8 cellular contexts compared by ENCODE assay signal in the genomic region with DNA sequence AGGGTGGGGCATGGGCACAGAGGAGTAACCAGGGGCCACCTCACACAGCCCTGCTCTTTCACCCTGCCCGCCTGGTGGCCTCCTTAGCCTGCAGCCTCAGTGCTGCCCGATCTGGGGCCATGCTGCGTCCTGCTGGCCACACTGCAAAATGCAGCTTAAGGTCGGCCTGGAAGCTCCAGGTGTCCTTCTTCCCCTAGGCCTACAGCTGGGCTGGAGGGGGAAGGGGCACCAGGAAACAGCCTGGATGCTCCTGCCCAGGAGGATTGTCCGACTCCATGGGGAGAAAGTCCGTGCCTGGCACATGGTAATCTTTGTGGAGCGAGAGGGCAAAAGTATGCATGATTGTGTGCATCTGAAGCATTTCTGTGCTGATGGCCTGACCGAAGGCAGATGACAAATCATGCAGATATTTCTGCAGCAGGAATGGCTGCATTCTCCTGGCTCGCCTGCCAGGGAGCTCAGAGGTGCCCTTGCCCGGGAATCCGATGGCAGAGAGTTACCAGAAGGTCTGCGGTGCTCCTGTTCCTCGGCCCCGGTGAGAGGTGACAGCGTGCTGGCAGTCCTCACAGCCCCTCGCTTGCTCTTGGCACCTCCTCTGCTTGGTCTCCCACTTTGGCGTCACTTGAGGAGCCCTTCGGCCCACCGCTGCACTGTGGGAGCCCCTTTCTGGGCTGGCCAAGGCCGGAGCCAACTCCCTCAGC. TPM values are rescaled to one million over a fixed set of nuclear protein-coding genes. Genes with fewer than 3 reads are reported as not detected.
DNase-seq lines count a peak whose midpoint lies in the region; ATAC-seq and TF ChIP-seq lines count a peak whose summit lies in the region.

No MANE protein-coding gene starts in this region.

- no peaks in the 10 kb centered on the region for H3K9me3 Mint-ChIP-seq in activated T-cell treated with anti-CD3 and anti-CD28 coated beads, Interleukin-2, amount 50 U/mL, for 24 hours
- H3K9me3 Mint-ChIP-seq in neural progenitor cell = peaks cover 7% of the 10 kb centered on the region

- no peaks in the 10 kb centered on the region for H3K27me3 ChIP-seq in neural progenitor cell

- H2AFZ ChIP-seq in neural progenitor cell (replicated peaks) = no peak overlapping the region

- H3K27me3 Mint-ChIP-seq in activated T-cell treated with anti-CD3 and anti-CD28 coated beads, Interleukin-2, amount 50 U/mL, for 24 hours = no peaks in the 10 kb centered on the region
- peaks cover 6% of the 10 kb centered on the region for H3K27me3 Mint-ChIP-seq in neural progenitor cell (ENCODE audit: insufficient read depth, low read depth)

- no peaks in the 10 kb centered on the region for H3K36me3 Mint-ChIP-seq in activated T-cell treated with anti-CD3 and anti-CD28 coated beads, Interleukin-2, amount 50 U/mL, for 24 hours (ENCODE audit: low read depth)
- H3K36me3 Mint-ChIP-seq in neural progenitor cell = no peaks in the 10 kb centered on the region

- H3K4me3 ChIP-seq in neural progenitor cell = no peak overlapping the region
- H3K4me3 ChIP-seq in coronary artery = no peak overlapping the region

- peaks cover 22% of the 10 kb centered on the region for H3K4me1 Mint-ChIP-seq in activated T-cell treated with anti-CD3 and anti-CD28 coated beads, Interleukin-2, amount 50 U/mL, for 24 hours (ENCODE audit: low read depth)
- peaks cover 22% of the 10 kb centered on the region for H3K4me1 Mint-ChIP-seq in neural progenitor cell

- no peaks in the 10 kb centered on the region for H3K36me3 ChIP-seq in neural progenitor cell

- H3K9ac ChIP-seq in neural progenitor cell = no peak overlapping the region

- no peaks in the 10 kb centered on the region for H3K79me2 ChIP-seq in neural progenitor cell (ENCODE audit: low read depth)

- H3K4me2 ChIP-seq in neural progenitor cell = no peak overlapping the region

- peak; percentile 56 for TF ChIP-seq CTCF in neural progenitor cell (IDR thresholded peaks at IDR 0.05)
- TF ChIP-seq CTCF in coronary artery (IDR thresholded peaks at IDR 0.05) = no peak

- no peaks in the 10 kb centered on the region for H3F3A ChIP-seq in neural progenitor cell (ENCODE audit: low read depth)

- DNase-seq in activated T-cell treated with anti-CD3 and anti-CD28 coated beads, Interleukin-2, amount 50 U/mL, for 24 hours = peak; percentile 35
- no peak for DNase-seq in activated T-cell treated with anti-CD3 and anti-CD28 coated beads, Interleukin-2, amount 50 U/mL, for 1 hour
- peak; percentile 29 for DNase-seq in NCI-H460 (ENCODE audit: extremely low read depth, low read depth)
- DNase-seq in dermis blood vessel endothelial cell = peak; percentile 64
- peak; percentile 67 for DNase-seq in neural progenitor cell (ENCODE audit: low spot score)
- DNase-seq in coronary artery (ENCODE audit: low spot score) = no peak

- no peak overlapping the region for H3K27ac ChIP-seq in neural progenitor cell
- H3K27ac ChIP-seq in coronary artery = no peak overlapping the region

- H3K4me1 ChIP-seq in neural progenitor cell = peaks cover 13% of the 10 kb centered on the region

- ATAC-seq in HG02938 (IDR thresholded peaks at IDR 0.05; ENCODE audit: unreplicated experiment) = no peak
- no peak for ATAC-seq in GM21619 (IDR thresholded peaks at IDR 0.05; ENCODE audit: unreplicated experiment)

- no peaks in the 10 kb centered on the region for H4K20me1 ChIP-seq in neural progenitor cell (ENCODE audit: low read depth)

- no peaks in the 10 kb centered on the region for H3K9me3 ChIP-seq in neural progenitor cell (ENCODE audit: low read depth)

- H3K4me3 Mint-ChIP-seq in activated T-cell treated with anti-CD3 and anti-CD28 coated beads, Interleukin-2, amount 50 U/mL, for 24 hours = no peak overlapping the region
- no peak overlapping the region for H3K4me3 Mint-ChIP-seq in neural progenitor cell

- H3K27ac Mint-ChIP-seq in activated T-cell treated with anti-CD3 and anti-CD28 coated beads, Interleukin-2, amount 50 U/mL, for 24 hours = no peak overlapping the region
- no peak overlapping the region for H3K27ac Mint-ChIP-seq in neural progenitor cell

RNA-seq across cellular contexts. Expression of a gene that starts 12.8 kb away (rescaled TPM):
- total RNA-seq in NCI-H460 (2014; rRNA removed; shearing (Covaris generic)) = not detected in 2 replicates
- not detected in 2 replicates for polyA plus RNA-seq in NCI-H460 (2014; cell fraction: nucleus; rRNA removed)
- total RNA-seq in dermis blood vessel endothelial cell = not detected in 2 replicates
- not detected in 2 replicates for total RNA-seq in neural progenitor cell (ENCODE audit: low replicate concordance)

RNA-seq across cellular contexts. Expression of a gene that starts 40.9 kb away (rescaled TPM):
- not detected in 2 replicates for total RNA-seq in NCI-H460 (2014; rRNA removed; shearing (Covaris generic))
- polyA plus RNA-seq in NCI-H460 (2014; cell fraction: nucleus; rRNA removed) = not detected in 2 replicates
- total RNA-seq in dermis blood vessel endothelial cell (0.05 TPM in 1 of 2 replicates, not detected in the other), neural progenitor cell (ENCODE audit: low replicate concordance) (not detected in 2 replicates)

Comparison
In these comparisons a context has a peak if more than half of its experiments do, and no peak if none do; other contexts are left out.
1. DNase-seq: peak in activated T-cell treated with anti-CD3 and anti-CD28 coated beads, Interleukin-2, amount 50 U/mL, for 24 hours (single experiment), NCI-H460 (single experiment), dermis blood vessel endothelial cell (single experiment) and neural progenitor cell (single experiment); none in activated T-cell treated with anti-CD3 and anti-CD28 coated beads, Interleukin-2, amount 50 U/mL, for 1 hour (single experiment) and coronary artery (single experiment).